8 cellular contexts compared by ENCODE assay signal in genomic region chr15:58269455-58270414, GRCh38.
DNase-seq lines count a peak whose midpoint lies in the region; ATAC-seq, FAIRE-seq and TF ChIP-seq lines count a peak whose summit lies in the region.

No MANE protein-coding gene starts in this region.

- peaks cover 11% of the 10 kb centered on the region for H3K4me1 Mint-ChIP-seq in activated CD8-positive, alpha-beta T cell treated with anti-CD3 and anti-CD28 coated beads for 36 hours (ENCODE audit: low read depth)
- H3K4me1 Mint-ChIP-seq in neural crest cell = peaks cover 9% of the 10 kb centered on the region

- peaks cover 33% of the 10 kb centered on the region for H3K9me3 ChIP-seq in BLaER1

- no peak for DNase-seq in GM12891 (ENCODE audit: insufficient read length, low spot score)
- peak; percentile 18 for DNase-seq in NCI-H345 treated with DMSO at 0.1 percent for 48 hours (lab: John Stamatoyannopoulos, UW; ENCODE audit: unreplicated experiment)
- DNase-seq in activated CD8-positive, alpha-beta T cell treated with anti-CD3 and anti-CD28 coated beads for 36 hours = peak; percentile 40
- peak; percentile 74 for DNase-seq in fibroblast of the aortic adventitia (ENCODE audit: low read depth)
- DNase-seq in neural crest cell (ENCODE audit: low read depth, low spot score) = peak; percentile 29

- no peak overlapping the region for H3K9ac ChIP-seq in BLaER1

- 0 out of 2 replicates have a peak, but pooled peaks cover 13% of the 10 kb centered on the region for H3K36me3 ChIP-seq in BLaER1

- TF ChIP-seq POLR2A in GM12891 (IDR thresholded peaks at IDR 0.05; ENCODE audit: low read depth, low read length) = no peak

- intact Hi-C loops in activated CD8-positive, alpha-beta T cell treated with anti-CD3 and anti-CD28 coated beads for 36 hours (cut with micrococcal nuclease) = no loop called here

- H3K27me3 Mint-ChIP-seq in activated CD8-positive, alpha-beta T cell treated with anti-CD3 and anti-CD28 coated beads for 36 hours = no peaks in the 10 kb centered on the region
- no peaks in the 10 kb centered on the region for H3K27me3 Mint-ChIP-seq in neural crest cell (ENCODE audit: low read depth)

- peaks cover 19% of the 10 kb centered on the region for H3K4me1 ChIP-seq in BLaER1

- CTCF ChIA-PET in activated CD8-positive, alpha-beta T cell treated with anti-CD3 and anti-CD28 coated beads for 36 hours (lab: Charles Lee) = interaction anchor here (0.6 to 1.7 kb wide), 17 partner anchors 15 to 501 kb away, joined by 3 to 5 read pairs (median 3); partner anchors contain the start of gene MINDY2

- peak overlapping the region; percentile 52 for H3K4me2 ChIP-seq in BLaER1

- no peaks in the 10 kb centered on the region for H4K20me1 ChIP-seq in BLaER1

- H3K4me3 ChIP-seq in BLaER1 (no peak overlapping the region), fibroblast of the aortic adventitia (ENCODE audit: low read depth, low read length) (no peak overlapping the region)

- H3K36me3 Mint-ChIP-seq in activated CD8-positive, alpha-beta T cell treated with anti-CD3 and anti-CD28 coated beads for 36 hours (ENCODE audit: low read depth) = no peaks in the 10 kb centered on the region
- H3K36me3 Mint-ChIP-seq in neural crest cell (ENCODE audit: low read depth) = peaks cover 6% of the 10 kb centered on the region

- no peak overlapping the region for H3K4me3 Mint-ChIP-seq in activated CD8-positive, alpha-beta T cell treated with anti-CD3 and anti-CD28 coated beads for 36 hours
- no peak overlapping the region for H3K4me3 Mint-ChIP-seq in neural crest cell

- POLR2A ChIA-PET in activated CD8-positive, alpha-beta T cell treated with anti-CD3 and anti-CD28 coated beads for 36 hours (lab: Charles Lee) = interaction anchor here (0.7 kb wide), 1 partner anchor 15 kb away, joined by 3 read pairs; no protein-coding TSS in a partner anchor

- peak; percentile 65 for FAIRE-seq in GM12891 (lab: Jason Lieb, UNC)

- no peak overlapping the region for H3K27ac ChIP-seq in BLaER1

- H3K27me3 ChIP-seq in BLaER1 = no peaks in the 10 kb centered on the region

- no peak overlapping the region for H3K27ac Mint-ChIP-seq in activated CD8-positive, alpha-beta T cell treated with anti-CD3 and anti-CD28 coated beads for 36 hours
- no peak overlapping the region for H3K27ac Mint-ChIP-seq in neural crest cell (ENCODE audit: unreplicated experiment)

- peak; percentile 79 for ATAC-seq in activated CD8-positive, alpha-beta T cell treated with anti-CD3 and anti-CD28 coated beads for 36 hours
- ATAC-seq in HG02588 (IDR thresholded peaks at IDR 0.05; ENCODE audit: unreplicated experiment) (no peak), HG03571 (IDR thresholded peaks at IDR 0.05; ENCODE audit: unreplicated experiment) (no peak)

- peak; percentile 68 for TF ChIP-seq CTCF in activated CD8-positive, alpha-beta T cell treated with anti-CD3 and anti-CD28 coated beads for 36 hours (IDR thresholded peaks at IDR 0.05)
- TF ChIP-seq CTCF in fibroblast of the aortic adventitia (IDR thresholded peaks at IDR 0.05; ENCODE audit: insufficient read depth, low read length) = peak; percentile 86
- TF ChIP-seq CTCF in neural crest cell (conservative IDR thresholded peaks at IDR 0.05) = peak; percentile 76

- H3K9me3 Mint-ChIP-seq in activated CD8-positive, alpha-beta T cell treated with anti-CD3 and anti-CD28 coated beads for 36 hours = peaks cover 10% of the 10 kb centered on the region
- no peaks in the 10 kb centered on the region for H3K9me3 Mint-ChIP-seq in neural crest cell

TF ChIP-seq in GM12891, 5 proteins besides CTCF, POLR2A, EP300 and RAD21:
- no peak for TF ChIP-seq PAX5 (IDR thresholded peaks at IDR 0.05; ENCODE audit: insufficient read depth, low read length, severe bottlenecking)
- TF ChIP-seq POU2F2 (IDR thresholded peaks at IDR 0.05; ENCODE audit: low read depth, low read length) = no peak
- no peak for TF ChIP-seq SPI1 (IDR thresholded peaks at IDR 0.05; ENCODE audit: low read depth, low read length)
- TF ChIP-seq TAF1 (IDR thresholded peaks at IDR 0.05; ENCODE audit: low read depth, low read length) = no peak
